14 cellular contexts compared by ENCODE assay signal in genomic region chr9:21810881-21811280, GRCh38. TPM values are rescaled to one million over a fixed set of nuclear protein-coding genes. Genes with fewer than 3 reads are reported as not detected.
DNase-seq lines count a peak whose midpoint lies in the region; ATAC-seq and TF ChIP-seq lines count a peak whose summit lies in the region.
"Had no signal": no experiment of that assay in that cellular context is flagged by ENCODE, and none has a peak within 500 bp of the region (broad histone marks: within the 10 kb centered on the region; RNA-seq: fewer than 3 reads in every experiment).

No MANE protein-coding gene starts in this region.

- H3K27me3 ChIP-seq in HCT116 (ENCODE audit: insufficient read depth, low read length) = no peaks in the 10 kb centered on the region
- H3K27me3 ChIP-seq: vagina had no signal

- H3K9me2 ChIP-seq in HCT116 (ENCODE audit: insufficient read depth) = no peaks in the 10 kb centered on the region

- peaks cover 62 to 82% of the 10 kb centered on the region in 2 experiments for H3K36me3 ChIP-seq in HCT116 (ENCODE audit: control insufficient read depth in 1 of 2, insufficient read depth in 2 of 2, low read length in 2 of 2)

- ATAC-seq in HCT116 = no peak
- ATAC-seq: GM12878 had no signal

- DNase-seq in Ammon's horn (ENCODE audit: low spot score) (peak; percentile 65), HCT116 (ENCODE audit: low read depth, low spot score) (no peak), epithelial cell of prostate (ENCODE audit: low read depth, low spot score) (no peak), midbrain (lab: John Stamatoyannopoulos, UW) (peak; percentile 15), NOMO-1 treated with dmso at 0.1 percent for 144 hours (lab: John Stamatoyannopoulos, UW; ENCODE audit: unreplicated experiment) (no peak), NOMO-1 treated with DMSO at 0.1 percent for 48 hours (lab: John Stamatoyannopoulos, UW; ENCODE audit: unreplicated experiment) (no peak), GDM1 (lab: John Stamatoyannopoulos, UW) (no peak)
- DNase-seq: activated CD4-positive, alpha-beta T cell treated with anti-CD3 and anti-CD28 coated beads for 4 hours; activated gamma-delta T cell; endodermal cell; NCI-H2107; SW 1271 had no signal

- RAD21 ChIA-PET in HCT116 (lab: Charles Lee; ENCODE audit: low non-redundant PET in 1 of 2, low total read pairs in 2 of 2, uncharacterized antibody in 2 of 2, unreplicated experiment in 2 of 2) = no interaction called here

- H3K9ac ChIP-seq in HCT116 (ENCODE audit: low read length) = no peak overlapping the region

- TF ChIP-seq POLR2A in HCT116 (IDR thresholded peaks at IDR 0.05; ENCODE audit: borderline replicate concordance, extremely low read depth, insufficient read depth, insufficient read length) = no peak

- peaks cover 100% of the 10 kb centered on the region for H3K79me2 ChIP-seq in HCT116 (ENCODE audit: insufficient read depth, low read length)

- intact Hi-C loops in HCT116 (cut with micrococcal nuclease) = loop anchor here (5.0 kb wide), 2 partner anchors 406 to 496 kb away; no protein-coding TSS in a partner anchor

- TF ChIP-seq CTCF in HCT116 (IDR thresholded peaks at IDR 0.05 in 2 of 3, conservative IDR thresholded peaks at IDR 0.05 in 1 of 3; ENCODE audit: borderline replicate concordance in 1 of 3, insufficient read depth in 1 of 3, low read depth in 2 of 3, low read length in 2 of 3) = no peak

- POLR2A ChIA-PET in HCT116 (lab: Charles Lee) = no interaction called here

- H3K9me3 ChIP-seq in HCT116 (ENCODE audit: control insufficient read depth in 1 of 2, insufficient read depth in 1 of 2, low read depth in 1 of 2, low read length in 2 of 2) = no peaks in the 10 kb centered on the region
- H3K9me3 ChIP-seq: vagina had no signal

- H4K20me1 ChIP-seq in HCT116 (ENCODE audit: insufficient read depth) = peaks cover 36% of the 10 kb centered on the region

- peaks cover 15 to 54% of the 10 kb centered on the region in 2 experiments for H3K4me1 ChIP-seq in HCT116 (ENCODE audit: control insufficient read depth in 1 of 2, insufficient read depth in 2 of 2, low read length in 2 of 2)

- CTCF ChIA-PET in HCT116 (lab: Charles Lee) = interaction anchor here (1.5 to 3.2 kb wide), 2 partner anchors 227 to 433 kb away, joined by 3 to 25 read pairs; no protein-coding TSS in a partner anchor

- no peak overlapping the region for H3K4me2 ChIP-seq in HCT116 (ENCODE audit: low read length)

- H3K27ac ChIP-seq in HCT116 (ENCODE audit: low read depth, low read length) = peak overlapping the region; percentile 35; the same call in 1 of the 2 replicates
- peak overlapping the region; percentile 78 for H3K27ac ChIP-seq in epithelial cell of prostate
- H3K27ac ChIP-seq: vagina had no signal

- TF ChIP-seq RAD21 in HCT116 (IDR thresholded peaks at IDR 0.05; ENCODE audit: low read depth) = no peak

- no peak overlapping the region for H3K4me3 ChIP-seq in HCT116 (replicated peaks in 1 of 2; ENCODE audit: low read depth in 1 of 2, low read length in 2 of 2)
- H3K4me3 ChIP-seq: GM12878, vagina had no signal

- H2AFZ ChIP-seq in HCT116 (ENCODE audit: low read depth, low read length, poor library complexity, severe bottlenecking) = no peak overlapping the region

- BruUV-seq in HCT116 (replicated peaks; lab: Mats Ljungman, UMichigan) = no TSS peak

TF ChIP-seq in HCT116, 20 proteins besides CTCF, POLR2A, EP300 and RAD21:
- no peak for TF ChIP-seq CEBPB (IDR thresholded peaks at IDR 0.05; ENCODE audit: low read depth)
- no peak for TF ChIP-seq REST (IDR thresholded peaks at IDR 0.05; ENCODE audit: low read depth)
- no peak for TF ChIP-seq ATF3 (IDR thresholded peaks at IDR 0.05)
- TF ChIP-seq TCF7L2 (IDR thresholded peaks at IDR 0.05; ENCODE audit: borderline replicate concordance, extremely low read depth, insufficient read depth, insufficient read length) = no peak
- TF ChIP-seq EZH2phosphoT487 (IDR thresholded peaks at IDR 0.05; ENCODE audit: borderline replicate concordance) = no peak
- TF ChIP-seq EZH2 (IDR thresholded peaks at IDR 0.05) = no peak
- no peak for TF ChIP-seq ZFX (IDR thresholded peaks at IDR 0.05)
- no peak for TF ChIP-seq ELF1 (IDR thresholded peaks at IDR 0.05; ENCODE audit: borderline replicate concordance, low read depth)

RNA-seq across cellular contexts. Expression of gene MTAP, which starts 8.4 kb away (rescaled TPM):
- total RNA-seq in HCT116 (2021; ENCODE audit: unreplicated experiment) = 326 TPM
- 76.1 and 98.0 TPM in 2 replicates for polyA plus RNA-seq in HCT116 (2012)

Comparison
In these comparisons a context has a peak if more than half of its experiments do, and no peak if none do; other contexts are left out.
1. DNase-seq: peak in Ammon's horn (single experiment) and midbrain (single experiment); none in HCT116 (single experiment), epithelial cell of prostate (single experiment), NOMO-1 treated with dmso at 0.1 percent for 144 hours (single experiment), NOMO-1 treated with DMSO at 0.1 percent for 48 hours (single experiment) and GDM1 (single experiment).